In the genomic region with DNA sequence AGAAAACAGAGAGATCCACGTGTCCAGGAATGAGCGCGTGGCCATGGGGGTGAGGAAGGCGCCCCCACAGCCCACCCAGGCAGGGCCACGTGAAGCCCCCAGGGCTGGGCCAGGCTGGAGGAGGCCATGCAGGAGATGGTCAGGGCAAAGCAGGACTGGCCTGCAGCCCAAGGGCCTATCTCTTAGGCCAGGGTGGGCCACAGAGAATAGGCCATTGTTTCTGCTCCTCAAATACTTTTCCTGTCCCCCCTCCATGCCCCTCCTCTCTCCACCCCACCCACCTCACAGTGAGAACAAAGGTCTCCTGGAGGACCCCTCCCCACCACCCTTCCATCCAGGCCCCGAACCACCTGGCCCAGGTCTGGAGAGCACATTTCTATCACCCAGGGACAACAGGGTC, we compare ENCODE assay signal across 13 cellular contexts. TPM values are rescaled to one million over a fixed set of nuclear protein-coding genes. Genes with fewer than 3 reads are reported as not detected.
A peak's percentile ranks its signal among the peaks of the same experiment; 100 is the strongest.
DNase-seq lines count a peak whose midpoint lies in the region; ATAC-seq and TF ChIP-seq lines count a peak whose summit lies in the region.
"Had no signal": no experiment of that assay in that cellular context is flagged by ENCODE, and none has a peak within 500 bp of the region (broad histone marks: within the 10 kb centered on the region; RNA-seq: fewer than 3 reads in every experiment).

No MANE protein-coding gene starts in this region.

- H3K27me3 ChIP-seq in ascending aorta (no peaks in the 10 kb centered on the region), heart right ventricle (peaks cover 0 to 7% (median 0%) of the 10 kb centered on the region in 7 donors), osteoblast (ENCODE audit: insufficient read depth, low read length) (no peaks in the 10 kb centered on the region), tibial nerve (no peaks in the 10 kb centered on the region)

- H3K4me1 ChIP-seq in ascending aorta (peaks cover 22 to 50% of the 10 kb centered on the region in 2 donors), heart right ventricle (peaks cover 31 to 73% (median 58%) of the 10 kb centered on the region in 9 donors), osteoblast (ENCODE audit: insufficient read depth, low read length) (peaks cover 28% of the 10 kb centered on the region), tibial nerve (peaks cover 5 to 65% (median 40%) of the 10 kb centered on the region in 4 donors)

- no peaks in the 10 kb centered on the region for H3K36me3 ChIP-seq in ascending aorta
- no peaks in the 10 kb centered on the region for H3K36me3 ChIP-seq in heart right ventricle
- H3K36me3 ChIP-seq in osteoblast (ENCODE audit: insufficient read depth, low read length) = no peaks in the 10 kb centered on the region
- no peaks in the 10 kb centered on the region for H3K36me3 ChIP-seq in tibial nerve

- no peak overlapping the region for H2AFZ ChIP-seq in osteoblast (ENCODE audit: low read length)

- H3K4me2 ChIP-seq in osteoblast (ENCODE audit: insufficient read depth, low read length) = no peak overlapping the region

- H3K79me2 ChIP-seq in osteoblast (ENCODE audit: insufficient read depth, low read length) = no peaks in the 10 kb centered on the region

- H3K27ac ChIP-seq in ascending aorta = peak overlapping the region; percentile 68 to 72
- H3K27ac ChIP-seq in heart right ventricle = peak overlapping the region; percentile 60 to 93 (median 81)
- no peak overlapping the region for H3K27ac ChIP-seq in osteoblast (ENCODE audit: low read depth, low read length)
- H3K27ac ChIP-seq in tibial nerve = peak overlapping the region; percentile 6 to 95 (median 74)
- H3K27ac ChIP-seq: epithelial cell of prostate had no signal

- H3K36me3 Mint-ChIP-seq in activated naive CD8-positive, alpha-beta T cell treated with anti-CD3 and anti-CD28 coated beads for 36 hours = no peaks in the 10 kb centered on the region
- H3K36me3 Mint-ChIP-seq: CD4-positive, CD25-positive, alpha-beta regulatory T cell had no signal

- no peaks in the 10 kb centered on the region for H3K9me3 Mint-ChIP-seq in activated naive CD8-positive, alpha-beta T cell treated with anti-CD3 and anti-CD28 coated beads for 36 hours
- H3K9me3 Mint-ChIP-seq: CD4-positive, CD25-positive, alpha-beta regulatory T cell had no signal

- DNase-seq in ascending aorta (ENCODE audit: low spot score in 2 of 2) (no peak), heart right ventricle (no peak), osteoblast (ENCODE audit: insufficient read length, low spot score, missing footprints) (peak; percentile 18), tibial nerve (ENCODE audit: low spot score in 2 of 2) (no peak), HuH-7 (ENCODE audit: low spot score) (no peak)
- DNase-seq in activated naive CD8-positive, alpha-beta T cell treated with anti-CD3 and anti-CD28 coated beads for 36 hours = no peak
- DNase-seq: activated CD4-positive, CD25-positive, alpha-beta regulatory T cell; activated T-cell treated with anti-CD3 and anti-CD28 coated beads, Interleukin-2, amount 50 U/mL, for 1 hour; CD4-positive, CD25-positive, alpha-beta regulatory T cell; NCI-H2029 had no signal

- TF ChIP-seq POLR2A in tibial nerve (IDR thresholded peaks at IDR 0.05) (no peak), GM18505 (IDR thresholded peaks at IDR 0.05; ENCODE audit: borderline replicate concordance, extremely low read depth, insufficient read depth, insufficient read length) (no peak)

- TF ChIP-seq CTCF in ascending aorta (IDR thresholded peaks at IDR 0.05) = no peak
- TF ChIP-seq CTCF in heart right ventricle (IDR thresholded peaks at IDR 0.05) = no peak
- TF ChIP-seq CTCF in osteoblast (IDR thresholded peaks at IDR 0.05; ENCODE audit: extremely low read depth, low read depth, low read length) = no peak
- no peak for TF ChIP-seq CTCF in tibial nerve (IDR thresholded peaks at IDR 0.05)

- ATAC-seq in heart right ventricle (peak; percentile 27 to 79 (median 56)), GM18505 (IDR thresholded peaks at IDR 0.05; ENCODE audit: unreplicated experiment) (no peak)

- H3K4me3 ChIP-seq in ascending aorta (no peak overlapping the region), heart right ventricle (no peak overlapping the region), osteoblast (ENCODE audit: insufficient read depth, low read length) (no peak overlapping the region), tibial nerve (no peak overlapping the region)

- intact Hi-C loops in ascending aorta (cut with DNase I) (no loop called here), heart right ventricle (cut with DNase I) (no loop called here)

- H4K20me1 ChIP-seq in osteoblast (ENCODE audit: insufficient read depth, low read length) = no peaks in the 10 kb centered on the region

- H3K4me1 Mint-ChIP-seq in activated naive CD8-positive, alpha-beta T cell treated with anti-CD3 and anti-CD28 coated beads for 36 hours = no peaks in the 10 kb centered on the region

- peaks cover 13% of the 10 kb centered on the region for H3K27me3 Mint-ChIP-seq in activated naive CD8-positive, alpha-beta T cell treated with anti-CD3 and anti-CD28 coated beads for 36 hours

- no peak overlapping the region for H3K4me3 Mint-ChIP-seq in activated naive CD8-positive, alpha-beta T cell treated with anti-CD3 and anti-CD28 coated beads for 36 hours
- H3K4me3 Mint-ChIP-seq: CD4-positive, CD25-positive, alpha-beta regulatory T cell had no signal

- WGBS in heart right ventricle, 2 donors = 48 to 66% methylated on average over 6 of the region's 6 CpGs
- WGBS in tibial nerve, 2 donors = 31 to 51% methylated on average over 6 of the region's 6 CpGs

- H3K27ac Mint-ChIP-seq in activated naive CD8-positive, alpha-beta T cell treated with anti-CD3 and anti-CD28 coated beads for 36 hours = no peak overlapping the region
- H3K27ac Mint-ChIP-seq: CD4-positive, CD25-positive, alpha-beta regulatory T cell had no signal

- peak in 1 of 2 donors; percentile 16 for TF ChIP-seq EP300 in tibial nerve (IDR thresholded peaks at IDR 0.05)

- no peaks in the 10 kb centered on the region for H3K9me3 ChIP-seq in ascending aorta
- no peaks in the 10 kb centered on the region for H3K9me3 ChIP-seq in heart right ventricle
- no peaks in the 10 kb centered on the region for H3K9me3 ChIP-seq in osteoblast (ENCODE audit: low read depth, low read length)
- H3K9me3 ChIP-seq in tibial nerve = no peaks in the 10 kb centered on the region

RNA-seq across cellular contexts. Expression of gene CDC42EP1, which starts 8.3 kb away (rescaled TPM):
- total RNA-seq in ascending aorta = 100 TPM
- total RNA-seq in heart right ventricle = 10 to 100 TPM; 10.6 to 48.3 (median 16.2) TPM
- 10 to 100 TPM; 12.6 to 19.7 TPM for polyA plus RNA-seq in heart right ventricle
- total RNA-seq in osteoblast = 28.6 and 35.5 TPM in 2 replicates
- total RNA-seq in tibial nerve = 10 to 100 TPM; 28.4 to 53.4 (median 33.4) TPM
- total RNA-seq in activated naive CD8-positive, alpha-beta T cell treated with anti-CD3 and anti-CD28 coated beads for 36 hours = under 1 TPM; 0.25 to 0.32 TPM
- total RNA-seq: CD4-positive, CD25-positive, alpha-beta regulatory T cell had no signal
- polyA plus RNA-seq: CD4-positive, CD25-positive, alpha-beta regulatory T cell had no signal

RNA-seq across cellular contexts. Expression of gene LGALS2, which starts 27.9 kb away (rescaled TPM):
- total RNA-seq in ascending aorta (not detected), heart right ventricle (1 to 10 TPM in 1 of 10 donors, under 1 TPM in 2, not detected in 7; 0.53 to 6.5 (median 0.61) TPM), osteoblast (not detected in 2 replicates), tibial nerve (not detected)
- not detected for polyA plus RNA-seq in heart right ventricle
- total RNA-seq in activated naive CD8-positive, alpha-beta T cell treated with anti-CD3 and anti-CD28 coated beads for 36 hours = not detected
- total RNA-seq: CD4-positive, CD25-positive, alpha-beta regulatory T cell; G401 had no signal

RNA-seq across cellular contexts. Expression of gene CARD10, which starts 32.8 kb away (rescaled TPM):
- 21.0 TPM for total RNA-seq in ascending aorta
- 10 to 100 TPM in 3 of 10 donors, 1 to 10 TPM in 7; 7.4 to 12.9 (median 8.5) TPM for total RNA-seq in heart right ventricle
- 10 to 100 TPM; 14.0 to 14.8 TPM for polyA plus RNA-seq in heart right ventricle
- 11.9 and 12.7 TPM in 2 replicates for total RNA-seq in osteoblast
- 10 to 100 TPM; 12.5 to 21.6 (median 17.0) TPM for total RNA-seq in tibial nerve
- under 1 TPM; 0.06 to 0.14 TPM for total RNA-seq in activated naive CD8-positive, alpha-beta T cell treated with anti-CD3 and anti-CD28 coated beads for 36 hours
- total RNA-seq: CD4-positive, CD25-positive, alpha-beta regulatory T cell had no signal
- polyA plus RNA-seq: CD4-positive, CD25-positive, alpha-beta regulatory T cell had no signal

RNA-seq across cellular contexts. Expression of gene GGA1, which starts 56.7 kb away (rescaled TPM):
- total RNA-seq in ascending aorta = 53.5 TPM
- 10 to 100 TPM; 22.9 to 32.6 (median 25.4) TPM for total RNA-seq in heart right ventricle
- polyA plus RNA-seq in heart right ventricle = 10 to 100 TPM; 31.0 to 39.7 TPM
- 36.2 and 38.6 TPM in 2 replicates for total RNA-seq in osteoblast
- 10 to 100 TPM; 66.3 to 99.0 (median 77.2) TPM for total RNA-seq in tibial nerve
- 10 to 100 TPM; 56.3 to 61.9 TPM for total RNA-seq in activated naive CD8-positive, alpha-beta T cell treated with anti-CD3 and anti-CD28 coated beads for 36 hours

Comparison
In these comparisons a context has a peak if more than half of its experiments do, and no peak if none do; other contexts are left out.
1. RNA of gene CDC42EP1, which starts 8.3 kb away (total RNA-seq): 100 TPM in ascending aorta (single experiment), 28.6 to 35.5 TPM in osteoblast, 28.4 to 53.4 TPM in tibial nerve and 10.6 to 48.3 TPM in heart right ventricle; 0.25 to 0.32 TPM in activated naive CD8-positive, alpha-beta T cell treated with anti-CD3 and anti-CD28 coated beads for 36 hours; every median in the first group is over 4 times any median in the second.
2. RNA of gene CARD10, which starts 32.8 kb away (total RNA-seq): 21.0 TPM in ascending aorta (single experiment), 12.5 to 21.6 TPM in tibial nerve, 11.9 to 12.7 TPM in osteoblast and 7.4 to 12.9 TPM in heart right ventricle; 0.06 to 0.14 TPM in activated naive CD8-positive, alpha-beta T cell treated with anti-CD3 and anti-CD28 coated beads for 36 hours; every median in the first group is over 4 times any median in the second.